In the genomic region with DNA sequence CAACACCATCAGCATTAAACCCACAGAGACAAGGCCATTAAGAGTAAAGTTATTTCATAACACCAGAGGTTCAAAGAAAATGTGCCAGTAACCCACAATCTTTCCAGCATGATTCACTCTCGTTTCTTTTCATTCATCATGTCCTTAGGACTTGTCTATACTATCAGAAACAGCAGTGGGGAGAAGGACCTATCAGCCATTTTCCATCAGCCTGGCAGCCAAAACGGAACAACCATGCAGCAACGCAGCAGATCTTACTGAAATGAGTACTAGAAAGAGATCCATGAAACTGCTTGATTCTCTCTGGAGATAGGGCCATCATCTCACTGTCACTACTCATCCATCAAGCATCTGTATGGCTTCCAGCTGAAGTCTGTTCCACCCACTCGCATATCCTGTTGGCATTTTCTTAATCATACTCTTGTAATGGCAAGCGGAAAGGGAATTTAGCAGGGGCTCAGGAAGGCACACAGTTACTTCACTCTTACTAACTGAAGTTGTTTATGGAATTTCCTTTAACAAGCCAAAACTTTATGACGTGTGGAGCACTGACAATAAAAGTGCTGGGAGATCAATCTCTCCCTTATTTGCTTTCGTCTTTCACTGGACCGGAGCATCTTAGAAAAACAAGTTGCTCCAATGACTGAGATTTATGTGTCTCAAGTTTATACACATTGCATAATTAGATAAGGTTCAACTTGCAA, we compare ENCODE assay signal across 11 cellular contexts.
DNase-seq lines count a peak whose midpoint lies in the region; ATAC-seq lines count a peak whose summit lies in the region.
"Had no signal": no experiment of that assay in that cellular context is flagged by ENCODE, and none has a peak within 500 bp of the region (broad histone marks: within the 10 kb centered on the region; RNA-seq: fewer than 3 reads in every experiment).

No MANE protein-coding gene starts in this region.

- peak overlapping the region in 5 of 7 donors; percentile 1 to 39 (median 13) for H3K27ac Mint-ChIP-seq in CD4-positive, alpha-beta memory T cell

- H3K27me3 Mint-ChIP-seq in CD4-positive, alpha-beta memory T cell: no peaks in the 10 kb centered on the region

- H3K4me3 Mint-ChIP-seq in CD4-positive, alpha-beta memory T cell: peak overlapping the region in 1 of 8 donors; percentile 37

- CTCF ChIA-PET in CD4-positive, alpha-beta memory T cell (lab: Charles Lee; ENCODE audit: partially characterized antibody): interaction anchor here (2.9 kb wide), 2 partner anchors 11 to 15 kb away, joined by 8 to 23 read pairs; no protein-coding TSS in a partner anchor

- peaks cover 18 to 21% of the 10 kb centered on the region in 2 donors for H3K36me3 Mint-ChIP-seq in CD4-positive, alpha-beta memory T cell

- no peaks in the 10 kb centered on the region for H3K27me3 ChIP-seq in CD4-positive, alpha-beta memory T cell (ENCODE audit: insufficient read depth, low read length)

- no peak for ATAC-seq in GM18861 (IDR thresholded peaks at IDR 0.05; ENCODE audit: unreplicated experiment)
- ATAC-seq: sciatic nerve had no signal

- peaks cover 22% of the 10 kb centered on the region for H3K4me1 ChIP-seq in CD4-positive, alpha-beta memory T cell (ENCODE audit: insufficient read depth, low read length)

- no peak overlapping the region for H3K4me3 ChIP-seq in CD4-positive, alpha-beta memory T cell (ENCODE audit: low read length in 2 of 2)

- DNase-seq in CD4-positive, alpha-beta memory T cell: no peak
- DNase-seq in HS-5 (ENCODE audit: low read depth) (peak; percentile 89), dedifferentiated amniotic fluid mesenchymal stem cell (ENCODE audit: extremely low spot score) (peak; percentile 64), non-pigmented ciliary epithelial cell (ENCODE audit: low read depth) (peak; percentile 47), 8988T (no peak), SIG-M5 (lab: John Stamatoyannopoulos, UW) (no peak), NOMO-1 treated with DMSO at 0.1 percent for 48 hours (lab: John Stamatoyannopoulos, UW; ENCODE audit: unreplicated experiment) (no peak)
- DNase-seq: GDM1, NCI-H2171 treated with DMSO at 0.1 percent for 48 hours had no signal

- intact Hi-C loops in CD4-positive, alpha-beta memory T cell (cut with micrococcal nuclease): no loop called here

- H3K27ac ChIP-seq in CD4-positive, alpha-beta memory T cell (ENCODE audit: low read depth, low read length): no peak overlapping the region

- peaks cover 28 to 59% (median 45%) of the 10 kb centered on the region in 4 donors for H3K4me1 Mint-ChIP-seq in CD4-positive, alpha-beta memory T cell

- POLR2A ChIA-PET in CD4-positive, alpha-beta memory T cell (lab: Charles Lee; ENCODE audit: partially characterized antibody): interaction anchor here (2.7 to 3.9 kb wide), 2 partner anchors 15 to 16 kb away, joined by 20 to 35 read pairs; no protein-coding TSS in a partner anchor

- H3K9me3 Mint-ChIP-seq in CD4-positive, alpha-beta memory T cell: no peaks in the 10 kb centered on the region

- H3K36me3 ChIP-seq in CD4-positive, alpha-beta memory T cell (ENCODE audit: insufficient read depth, low read length): no peaks in the 10 kb centered on the region

- no peaks in the 10 kb centered on the region for H3K9me3 ChIP-seq in CD4-positive, alpha-beta memory T cell (ENCODE audit: control insufficient read depth in 1 of 2, low read length in 2 of 2)

Comparison
In these comparisons a context has a peak if more than half of its experiments do, and no peak if none do; other contexts are left out.
1. DNase-seq: peak in HS-5 (single experiment), dedifferentiated amniotic fluid mesenchymal stem cell (single experiment) and non-pigmented ciliary epithelial cell (single experiment); none in CD4-positive, alpha-beta memory T cell (0 of 5), 8988T (single experiment), SIG-M5 (single experiment) and NOMO-1 treated with DMSO at 0.1 percent for 48 hours (single experiment).